In the genomic region with DNA sequence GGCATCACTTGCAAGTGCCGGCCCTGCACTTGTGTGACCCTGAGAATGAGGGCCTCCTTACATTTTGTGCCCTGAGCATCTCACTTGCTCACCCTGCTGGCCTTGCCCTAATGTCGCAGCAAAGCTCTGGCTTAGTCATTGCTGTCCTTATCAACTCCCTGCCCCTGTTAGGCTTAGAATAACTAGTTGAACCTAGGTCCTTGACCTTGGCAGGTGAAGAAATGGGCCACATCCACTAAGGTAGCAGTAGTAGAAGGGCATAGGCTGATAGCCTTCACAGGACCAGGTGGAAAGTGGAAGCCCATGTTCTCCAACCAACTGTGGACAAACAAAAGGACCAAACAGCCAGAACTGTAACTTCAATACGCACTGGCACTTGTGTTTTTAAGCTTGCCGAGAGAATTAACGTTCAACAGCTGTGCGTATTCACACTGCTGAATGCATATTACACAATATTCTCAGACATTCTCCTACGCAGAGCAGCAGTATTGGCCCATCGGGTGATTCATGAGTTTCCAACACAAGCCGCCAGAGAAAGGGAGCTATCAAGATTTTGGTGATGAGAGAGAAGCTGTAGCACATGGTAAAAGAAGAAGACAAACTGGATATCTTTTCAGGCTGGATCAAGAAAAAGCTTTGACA, we compare ENCODE assay signal across 8 cellular contexts. TPM values are rescaled to one million over a fixed set of nuclear protein-coding genes. Genes with fewer than 3 reads are reported as not detected.
A peak's percentile ranks its signal among the peaks of the same experiment; 100 is the strongest.
DNase-seq lines count a peak whose midpoint lies in the region; ATAC-seq and TF ChIP-seq lines count a peak whose summit lies in the region.

No MANE protein-coding gene starts in this region.

- peak; percentile 51 for TF ChIP-seq RAD21 in SK-N-SH (IDR thresholded peaks at IDR 0.05; ENCODE audit: low read length)

- TF ChIP-seq CTCF in SK-N-SH (IDR thresholded peaks at IDR 0.05), result peak; percentile 22; the same call in 1 of the 2 replicates
- TF ChIP-seq CTCF in Loucy (conservative IDR thresholded peaks at IDR 0.05; ENCODE audit: low read length), result peak; percentile 75
- TF ChIP-seq CTCF in gastroesophageal sphincter (IDR thresholded peaks at IDR 0.05), result peak in 1 of 4 experiments; percentile 21

- H4K20me1 ChIP-seq in SK-N-SH (ENCODE audit: insufficient read depth), result no peaks in the 10 kb centered on the region
- no peaks in the 10 kb centered on the region for H4K20me1 ChIP-seq in Loucy (ENCODE audit: insufficient read depth, low read length, poor library complexity, severe bottlenecking)

- H3K27me3 Mint-ChIP-seq in activated CD8-positive, alpha-beta memory T cell treated with anti-CD3 and anti-CD28 coated beads, Interleukin-2, amount 10 ng/mL, durations not matched to agents 7 days and 5 days, result no peaks in the 10 kb centered on the region

- POLR2A ChIA-PET in SK-N-SH (lab: Yijun Ruan, JAX), result no interaction called here

- no peaks in the 10 kb centered on the region for H3K9me3 ChIP-seq in SK-N-SH
- no peaks in the 10 kb centered on the region for H3K9me3 ChIP-seq in Loucy (ENCODE audit: insufficient read depth, low read depth, low read length)
- no peaks in the 10 kb centered on the region for H3K9me3 ChIP-seq in gastroesophageal sphincter

- H3K4me2 ChIP-seq in SK-N-SH, result no peak overlapping the region
- no peak overlapping the region for H3K4me2 ChIP-seq in Loucy (ENCODE audit: low read depth, low read length, poor library complexity, severe bottlenecking)

- no peak overlapping the region for H3K9ac ChIP-seq in SK-N-SH
- H3K9ac ChIP-seq in Loucy (ENCODE audit: low read depth, low read length, poor library complexity, severe bottlenecking), result no peak overlapping the region

- peaks cover 7% of the 10 kb centered on the region for H3K4me1 Mint-ChIP-seq in activated CD8-positive, alpha-beta memory T cell treated with anti-CD3 and anti-CD28 coated beads, Interleukin-2, amount 10 ng/mL, durations not matched to agents 7 days and 5 days

- no peak overlapping the region for H3K4me3 Mint-ChIP-seq in activated CD8-positive, alpha-beta memory T cell treated with anti-CD3 and anti-CD28 coated beads, Interleukin-2, amount 10 ng/mL, durations not matched to agents 7 days and 5 days

- H3K27me3 ChIP-seq in SK-N-SH (ENCODE audit: insufficient read depth) (no peaks in the 10 kb centered on the region), Loucy (ENCODE audit: insufficient read depth, low read length, poor library complexity, severe bottlenecking) (no peaks in the 10 kb centered on the region), gastroesophageal sphincter (no peaks in the 10 kb centered on the region)

- H2AFZ ChIP-seq in SK-N-SH (ENCODE audit: low read depth) (no peak overlapping the region), Loucy (ENCODE audit: low read length) (peak overlapping the region; percentile 48; the same call in 1 of the 2 replicates)

- DNase-seq in SK-N-SH (no peak), retina (no peak), pons (ENCODE audit: low spot score) (no peak)
- peak; percentile 66 for DNase-seq in activated CD8-positive, alpha-beta memory T cell treated with anti-CD3 and anti-CD28 coated beads, Interleukin-2, amount 10 ng/mL, durations not matched to agents 7 days and 5 days

- H3K4me1 ChIP-seq in SK-N-SH (ENCODE audit: control insufficient read depth in 1 of 2, insufficient read depth in 2 of 2, low read depth in 1 of 2, low read length in 1 of 2) (peaks cover 14 to 21% of the 10 kb centered on the region in 2 experiments), Loucy (ENCODE audit: insufficient read depth, low read length, poor library complexity, severe bottlenecking) (peaks cover 29% of the 10 kb centered on the region), gastroesophageal sphincter (peaks cover 6 to 40% (median 18%) of the 10 kb centered on the region in 3 donors)

- H3K36me3 ChIP-seq in SK-N-SH (replicated peaks in 1 of 2; ENCODE audit: control insufficient read depth in 1 of 2, insufficient read depth in 2 of 2, low read length in 1 of 2) (no peaks in the 10 kb centered on the region), Loucy (ENCODE audit: insufficient read depth, low read length) (no peaks in the 10 kb centered on the region), gastroesophageal sphincter (no peaks in the 10 kb centered on the region)

- no peak overlapping the region for H3K27ac ChIP-seq in SK-N-SH (ENCODE audit: low read depth in 2 of 2, low read length in 1 of 2)
- H3K27ac ChIP-seq in gastroesophageal sphincter, result peak overlapping the region in 3 of 4 donors; percentile 62 to 80 (median 64)
- peak overlapping the region in 20 of 21 experiments; percentile 52 to 89 (median 78) for H3K27ac ChIP-seq in skin epidermis

- CTCF ChIA-PET in SK-N-SH (lab: Yijun Ruan, JAX), result interaction anchor here (0.9 to 2.7 kb wide), 4 partner anchors 27 to 149 kb away, joined by 3 to 8 read pairs (median 4); no protein-coding TSS in a partner anchor
- CTCF ChIA-PET in activated CD8-positive, alpha-beta memory T cell treated with anti-CD3 and anti-CD28 coated beads, Interleukin-2, amount 10 ng/mL, durations not matched to agents 7 days and 5 days (lab: Charles Lee), result interaction anchor here (0.6 to 7.4 kb wide), 13 partner anchors 40 to 210 kb away, joined by 3 to 54 read pairs (median 5); no protein-coding TSS in a partner anchor

- ATAC-seq in SK-N-SH treated with all-trans-retinoic acid at 6 μM for 48 hours (no peak), gastroesophageal sphincter (peak; percentile 86)
- ATAC-seq in activated CD8-positive, alpha-beta memory T cell treated with anti-CD3 and anti-CD28 coated beads, Interleukin-2, amount 10 ng/mL, durations not matched to agents 7 days and 5 days, result peak; percentile 76

- H3K4me3 ChIP-seq in SK-N-SH (ENCODE audit: low read depth in 2 of 2, low read length in 1 of 2), result no peak overlapping the region
- no peak overlapping the region for H3K4me3 ChIP-seq in Loucy (ENCODE audit: low read length, poor library complexity, severe bottlenecking)
- H3K4me3 ChIP-seq in gastroesophageal sphincter, result no peak overlapping the region
- H3K4me3 ChIP-seq in skin epidermis, result no peak overlapping the region

- peaks cover 3% of the 10 kb centered on the region for H3F3A ChIP-seq in SK-N-SH (replicated peaks; ENCODE audit: insufficient read depth)
- H3F3A ChIP-seq in Loucy (ENCODE audit: low read depth), result no peaks in the 10 kb centered on the region

- H3K79me2 ChIP-seq in SK-N-SH (ENCODE audit: insufficient read depth) (no peaks in the 10 kb centered on the region), Loucy (ENCODE audit: insufficient read depth, low read length) (no peaks in the 10 kb centered on the region)

- TF ChIP-seq EP300 in SK-N-SH (IDR thresholded peaks at IDR 0.05; ENCODE audit: borderline replicate concordance in 1 of 2, low read depth in 1 of 2, low read length in 1 of 2) (no peak), gastroesophageal sphincter (IDR thresholded peaks at IDR 0.05) (no peak)

- H3K27ac Mint-ChIP-seq in activated CD8-positive, alpha-beta memory T cell treated with anti-CD3 and anti-CD28 coated beads, Interleukin-2, amount 10 ng/mL, durations not matched to agents 7 days and 5 days, result no peak overlapping the region

- no peaks in the 10 kb centered on the region for H3K9me2 ChIP-seq in SK-N-SH
- no peaks in the 10 kb centered on the region for H3K9me2 ChIP-seq in Loucy (replicated peaks; ENCODE audit: low read depth, low read length)

- no peaks in the 10 kb centered on the region for H3K36me3 Mint-ChIP-seq in activated CD8-positive, alpha-beta memory T cell treated with anti-CD3 and anti-CD28 coated beads, Interleukin-2, amount 10 ng/mL, durations not matched to agents 7 days and 5 days

- no peaks in the 10 kb centered on the region for H3K9me3 Mint-ChIP-seq in activated CD8-positive, alpha-beta memory T cell treated with anti-CD3 and anti-CD28 coated beads, Interleukin-2, amount 10 ng/mL, durations not matched to agents 7 days and 5 days (ENCODE audit: low read depth)

- no peak for TF ChIP-seq POLR2A in gastroesophageal sphincter (IDR thresholded peaks at IDR 0.05)

- WGBS in SK-N-SH (ENCODE audit: low lambda C conversion rate), result 89% methylated on average over 9 of the region's 9 CpGs
- 58 to 65% methylated on average over 7 to 8 of the region's 9 CpGs for WGBS in gastroesophageal sphincter (ENCODE audit: low coverage in 1 of 2), 2 donors

TF ChIP-seq in SK-N-SH, 30 proteins besides CTCF, POLR2A, EP300 and RAD21:
- TF ChIP-seq SMC3 (IDR thresholded peaks at IDR 0.05; ENCODE audit: low read depth, low read length), result 0 out of 2 replicates have a peak, but pooled peaks have one; percentile 25
- TF ChIP-seq PBX3 (IDR thresholded peaks at IDR 0.05), result no peak

TF ChIP-seq in SK-N-SH treated with all-trans-retinoic acid at 6 μM for 48 hours, 23 proteins besides CTCF, POLR2A, EP300 and RAD21:
- TF ChIP-seq ZNF565 (CRISPR knock-in tag; conservative IDR thresholded peaks at IDR 0.05; ENCODE audit: low read depth), result no peak
- no peak for TF ChIP-seq ISL1 (CRISPR knock-in tag; IDR thresholded peaks at IDR 0.05)

RNA-seq across cellular contexts. Expression of gene PTGFRN, which starts 27.7 kb away (rescaled TPM):
- polyA plus RNA-seq in SK-N-SH (2012; rRNA removed), result 20.7 and 22.4 TPM in 2 replicates
- 23.2 and 25.5 TPM in 2 replicates for polyA plus RNA-seq in SK-N-SH (2012; cell fraction: cytosol; rRNA removed)
- 10.0 and 12.4 TPM in 2 replicates for polyA plus RNA-seq in SK-N-SH (2012; cell fraction: nucleus; rRNA removed)
- total RNA-seq in activated CD8-positive, alpha-beta memory T cell treated with anti-CD3 and anti-CD28 coated beads, Interleukin-2, amount 10 ng/mL, durations not matched to agents 7 days and 5 days, result 1 to 10 TPM in 1 of 2 experiments, under 1 TPM in 1; 0.38 to 4.6 TPM
- 100 to 1,000 TPM in 2 of 4 donors, 10 to 100 TPM in 2; 60.0 to 166 (median 101) TPM for total RNA-seq in gastroesophageal sphincter

Comparison
In these comparisons a context has a peak if more than half of its experiments do, and no peak if none do; other contexts are left out.
1. H3K27ac ChIP-seq: peak in gastroesophageal sphincter (3 of 4) and skin epidermis (20 of 21); none in SK-N-SH (0 of 2).
2. RNA of gene PTGFRN, which starts 27.7 kb away (total RNA-seq): 60.0 to 166 TPM in gastroesophageal sphincter; 0.38 to 4.6 TPM in activated CD8-positive, alpha-beta memory T cell treated with anti-CD3 and anti-CD28 coated beads, Interleukin-2, amount 10 ng/mL, durations not matched to agents 7 days and 5 days; every median in the first group is over 10 times any median in the second.